14 cellular contexts compared by ENCODE assay signal in the genomic region with DNA sequence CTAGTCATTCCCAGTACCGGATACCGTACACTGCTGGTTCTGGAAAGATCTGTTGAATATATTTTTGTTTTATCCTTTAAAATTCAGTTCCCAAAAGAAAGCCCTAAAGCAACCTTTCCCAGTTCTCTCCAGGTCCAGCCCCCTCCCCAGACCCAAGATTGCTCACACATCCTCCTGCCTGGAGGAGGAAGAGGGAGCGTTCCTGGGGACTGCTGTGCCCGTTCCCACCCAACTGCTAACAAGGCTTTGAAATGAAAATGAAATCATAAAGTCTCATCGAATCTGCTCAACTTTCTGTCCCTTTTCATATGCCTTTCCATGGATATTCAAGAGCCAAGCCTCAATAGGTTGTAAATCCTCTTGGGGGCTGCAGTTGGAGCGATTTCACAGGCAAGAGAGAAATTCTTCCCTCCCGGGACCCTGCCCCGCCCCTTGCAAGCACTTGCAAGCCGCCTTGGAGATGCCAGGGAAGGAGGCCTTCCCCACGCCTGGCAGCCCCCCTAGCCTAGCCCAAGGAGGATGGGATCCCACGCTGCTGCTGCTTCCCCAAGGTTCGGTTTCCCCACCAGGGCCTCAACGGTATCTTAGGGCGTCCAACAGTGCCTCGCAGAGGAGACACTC.
"Had no signal": no experiment of that assay in that cellular context is flagged by ENCODE, and none has a peak within 500 bp of the region (broad histone marks: within the 10 kb centered on the region; RNA-seq: fewer than 3 reads in every experiment).

No MANE protein-coding gene starts in this region.

- H3K36me3 ChIP-seq: pancreas, transverse colon had no signal

- H3K4me1 ChIP-seq: body of pancreas, pancreas, transverse colon had no signal

- H3K27me3 ChIP-seq: body of pancreas, pancreas, transverse colon had no signal

- DNase-seq: activated CD4-positive, CD25-positive, alpha-beta regulatory T cell treated with anti-CD3 and anti-CD28 coated beads, Interleukin-2, amount 50 U/mL, for 72 hours; activated naive CD8-positive, alpha-beta T cell treated with anti-CD3 and anti-CD28 coated beads for 36 hours; amygdala; body of pancreas; dermis blood vessel endothelial cell; effector memory CD8-positive, alpha-beta T cell; immature natural killer cell; pancreas; stimulated activated naive CD8-positive, alpha-beta T cell treated with anti-CD3 and anti-CD28 coated beads, Interleukin-15, Interleukin-2, amounts not matched to agents 100 U/mL and 50 U/mL, for 24 hours; T-cell; T-helper 9 cell; transverse colon had no signal

- H3K9me3 ChIP-seq: body of pancreas, pancreas, transverse colon had no signal

- H3K4me3 ChIP-seq: body of pancreas, lung, pancreas, transverse colon had no signal

- H3K27ac ChIP-seq: transverse colon had no signal

- ATAC-seq: body of pancreas; effector memory CD8-positive, alpha-beta T cell; pancreas; sciatic nerve; stimulated activated naive CD8-positive, alpha-beta T cell treated with anti-CD3 and anti-CD28 coated beads, Interleukin-15, Interleukin-2, amounts not matched to agents 100 U/mL and 50 U/mL, for 24 hours; T-cell had no signal
